ENCODE assay signal across 10 cellular contexts in genomic region chr6:164097557-164098398, GRCh38.
DNase-seq lines count a peak whose midpoint lies in the region; ATAC-seq, FAIRE-seq and TF ChIP-seq lines count a peak whose summit lies in the region.
"Had no signal": no experiment of that assay in that cellular context is flagged by ENCODE, and none has a peak within 500 bp of the region (broad histone marks: within the 10 kb centered on the region; RNA-seq: fewer than 3 reads in every experiment).

No MANE protein-coding gene starts in this region.

- H3K27me3 ChIP-seq in GM12878 (replicated peaks in 1 of 2; ENCODE audit: control insufficient read depth in 2 of 2, insufficient read depth in 2 of 2, low read length in 1 of 2), result no peaks in the 10 kb centered on the region; a peak in 1 of 4 replicates
- H3K27me3 ChIP-seq: adrenal gland had no signal

- no peak overlapping the region for H3K27ac ChIP-seq in GM12878 (ENCODE audit: control insufficient read depth, insufficient read depth)
- H3K27ac ChIP-seq: adrenal gland had no signal

- RAD21 ChIA-PET in GM12878 (lab: Charles Lee; ENCODE audit: unreplicated experiment), result no interaction called here

- no peak overlapping the region for H3K9ac ChIP-seq in GM12878 (ENCODE audit: control insufficient read depth, insufficient read depth, low read length)

- no peak for DNase-seq in Right ventricle myocardium inferior (ENCODE audit: missing footprints)
- DNase-seq in cardiac septum (ENCODE audit: low spot score), result no peak
- no peak for DNase-seq in GM12878 (ENCODE audit: low read depth, low spot score)
- peak; percentile 8 for DNase-seq in kidney glomerular epithelial cell (lab: John Stamatoyannopoulos, UW)
- DNase-seq in GOT3 (lab: John Stamatoyannopoulos, UW), result no peak
- DNase-seq in stimulated activated naive CD8-positive, alpha-beta T cell treated with anti-CD3 and anti-CD28 coated beads, Interleukin-15, Interleukin-2, amounts not matched to agents 100 U/mL and 50 U/mL, for 24 hours, result no peak
- DNase-seq: CD8-positive, alpha-beta T cell had no signal

- CTCF ChIA-PET in GM12878 (lab: Yijun Ruan, JAX), result interaction anchor here (1.5 kb wide), 1 partner anchor 13 kb away, joined by 3 read pairs; no protein-coding TSS in a partner anchor

- intact Hi-C loops in Right ventricle myocardium inferior (cut with DNase I), result loop anchor here (2.0 kb wide), 1 partner anchor 351 kb away; no protein-coding TSS in a partner anchor
- intact Hi-C loops in cardiac septum (cut with DNase I), result no loop called here
- intact Hi-C loops in GM12878 (cut with micrococcal nuclease; ENCODE audit: unreplicated experiment), result no loop called here

- FAIRE-seq in GM12878 (lab: Jason Lieb, UNC), result no peak

- 11% methylated on average over 11 of the region's 11 CpGs for WGBS in GM12878 (ENCODE audit: insufficient coverage, insufficient replicate concordance, low lambda C conversion rate, missing lambda C conversion rate)

- H4K20me1 ChIP-seq in GM12878 (ENCODE audit: control insufficient read depth, insufficient read depth), result no peaks in the 10 kb centered on the region

- peak; percentile 19; the same call in 1 of the 2 replicates for TF ChIP-seq RAD21 in GM12878 (IDR thresholded peaks at IDR 0.05; ENCODE audit: insufficient read depth, low read depth, low read length)

- ATAC-seq in Right ventricle myocardium inferior (peak; percentile 33), GM12878 (no peak), GM18505 (IDR thresholded peaks at IDR 0.05; ENCODE audit: unreplicated experiment) (no peak), HG03097 (IDR thresholded peaks at IDR 0.05; ENCODE audit: low FRiP score, unreplicated experiment) (no peak)
- ATAC-seq in stimulated activated naive CD8-positive, alpha-beta T cell treated with anti-CD3 and anti-CD28 coated beads, Interleukin-15, Interleukin-2, amounts not matched to agents 100 U/mL and 50 U/mL, for 24 hours, result no peak
- ATAC-seq: CD8-positive, alpha-beta T cell had no signal

- H3K36me3 ChIP-seq in GM12878 (ENCODE audit: control insufficient read depth in 2 of 2, insufficient read depth in 2 of 2, low read length in 1 of 2), result no peaks in the 10 kb centered on the region
- H3K36me3 ChIP-seq: adrenal gland had no signal

- no peak for TF ChIP-seq CTCF in GM12878 (IDR thresholded peaks at IDR 0.05 in 2 of 3, conservative IDR thresholded peaks at IDR 0.05 in 1 of 3; ENCODE audit: control insufficient read depth in 2 of 3, extremely low read depth in 1 of 3, insufficient read depth in 1 of 3, low read depth in 3 of 3, low read length in 3 of 3)

- TF ChIP-seq POLR2A in GM12878 (IDR thresholded peaks at IDR 0.05; ENCODE audit: low read depth, low read length) (no peak), GM18505 (IDR thresholded peaks at IDR 0.05; ENCODE audit: borderline replicate concordance, extremely low read depth, insufficient read depth, insufficient read length) (no peak)

- H3K79me2 ChIP-seq in GM12878 (ENCODE audit: control insufficient read depth, insufficient read depth, low read length), result no peaks in the 10 kb centered on the region

- H3K9me3 ChIP-seq in GM12878 (replicated peaks; ENCODE audit: control insufficient read depth, insufficient read depth, low read length), result no peaks in the 10 kb centered on the region; the same call in 2 of the 3 replicates
- H3K9me3 ChIP-seq: adrenal gland had no signal

- SMC1A ChIA-PET in GM12878 (lab: Charles Lee; ENCODE audit: uncharacterized antibody, unreplicated experiment), result no interaction called here

- H3K4me1 ChIP-seq in GM12878 (ENCODE audit: control insufficient read depth, insufficient read depth, low read length), result no peaks in the 10 kb centered on the region
- H3K4me1 ChIP-seq: adrenal gland had no signal

- no peak overlapping the region for H2AFZ ChIP-seq in GM12878 (ENCODE audit: control insufficient read depth, low read depth, low read length)

- in situ Hi-C loops in GM12878 (cut with MboI), result no loop called here

- TF ChIP-seq EP300 in GM12878 (IDR thresholded peaks at IDR 0.05; ENCODE audit: borderline replicate concordance in 1 of 2, control insufficient read depth in 1 of 2, low read depth in 2 of 2, low read length in 2 of 2), result no peak

- POLR2A ChIA-PET in GM12878 (lab: Charles Lee), result no interaction called here

- H3K4me2 ChIP-seq in GM12878 (ENCODE audit: control insufficient read depth, insufficient read depth), result no peak overlapping the region

- no peak overlapping the region for H3K4me3 ChIP-seq in GM12878
- H3K4me3 ChIP-seq: adrenal gland had no signal

- no TSS peak for BruUV-seq in GM12878 (replicated peaks; lab: Mats Ljungman, UMichigan)

TF ChIP-seq in GM12878, 131 proteins besides CTCF, POLR2A, EP300 and RAD21:
- TF ChIP-seq EED (IDR thresholded peaks at IDR 0.05; ENCODE audit: low read depth) (no peak), ASH2L (IDR thresholded peaks at IDR 0.05; ENCODE audit: borderline replicate concordance, low read depth) (no peak), EZH2 (IDR thresholded peaks at IDR 0.05; ENCODE audit: borderline replicate concordance, control insufficient read depth, low read depth, low read length) (no peak), JUND (IDR thresholded peaks at IDR 0.05; ENCODE audit: low read depth, low read length) (no peak), CREB1 (IDR thresholded peaks at IDR 0.05; ENCODE audit: low read depth) (no peak), ZBTB11 (CRISPR knock-in tag; IDR thresholded peaks at IDR 0.05) (no peak), HDAC2 (IDR thresholded peaks at IDR 0.05) (no peak), GATAD2B (conservative IDR thresholded peaks at IDR 0.05; ENCODE audit: low read depth) (no peak), HSF1 (IDR thresholded peaks at IDR 0.05; ENCODE audit: low read depth, low read length) (no peak), ZNF274 (IDR thresholded peaks at IDR 0.05; ENCODE audit: insufficient read depth, insufficient read length) (no peak), MEF2A (IDR thresholded peaks at IDR 0.05; ENCODE audit: insufficient read depth, low read depth, low read length) (no peak), SREBF2 (IDR thresholded peaks at IDR 0.05; ENCODE audit: low read length) (no peak), ATF3 (IDR thresholded peaks at IDR 0.05; ENCODE audit: borderline replicate concordance, extremely low read depth, low read depth, low read length) (no peak), ZNF217 (IDR thresholded peaks at IDR 0.05) (no peak)
